ENCODE assay signal across 23 cellular contexts in the genomic region with DNA sequence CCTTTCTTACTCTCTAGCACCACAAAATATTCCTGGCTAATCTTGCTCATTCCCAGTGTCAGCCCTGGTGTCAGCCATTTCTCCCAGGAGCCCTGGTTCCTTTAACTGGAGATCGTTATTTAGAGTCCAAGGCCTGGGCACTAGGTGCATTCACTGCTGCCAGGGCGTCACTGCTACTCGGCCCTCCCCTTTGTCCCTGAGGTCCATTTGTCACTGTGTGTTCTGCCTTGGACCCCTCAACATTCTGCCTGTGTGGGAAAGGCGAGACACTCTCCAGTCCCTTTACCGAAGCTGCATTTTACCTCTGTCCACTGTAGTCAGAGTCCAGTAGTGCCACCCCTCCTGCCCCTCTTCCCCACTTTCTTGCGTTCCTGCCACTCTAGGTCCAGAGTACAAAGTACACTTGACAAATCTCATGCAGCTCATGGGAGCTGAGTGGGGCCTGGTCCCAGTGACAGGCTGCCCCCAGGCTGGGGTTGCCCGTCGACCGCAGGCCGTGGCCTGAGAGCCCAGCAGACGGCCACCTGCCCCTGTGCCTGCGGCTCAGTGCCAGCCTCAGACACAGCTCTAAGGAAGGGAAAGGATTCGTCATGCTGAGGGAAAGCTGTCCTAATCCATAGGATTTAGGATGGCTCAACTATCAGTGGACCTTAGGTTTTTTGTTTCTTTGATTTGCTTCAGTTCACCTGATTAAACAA. TPM values are rescaled to one million over a fixed set of nuclear protein-coding genes. Genes with fewer than 3 reads are reported as not detected.
A peak's percentile ranks its signal among the peaks of the same experiment; 100 is the strongest.
DNase-seq lines count a peak whose midpoint lies in the region; ATAC-seq and TF ChIP-seq lines count a peak whose summit lies in the region.
"Had no signal": no experiment of that assay in that cellular context is flagged by ENCODE, and none has a peak within 500 bp of the region (broad histone marks: within the 10 kb centered on the region; RNA-seq: fewer than 3 reads in every experiment).

No MANE protein-coding gene starts in this region.

- DNase-seq in SJCRH30: peak; percentile 88 to 95
- peak; percentile 83 for DNase-seq in esophagus muscularis mucosa (ENCODE audit: extremely low spot score)
- no peak for DNase-seq in nephron progenitor cell
- DNase-seq in activated T-helper 2 cell treated with anti-CD3 and anti-CD28 coated beads, Interferon-gamma antibody, Interleukin-2, Interleukin-4, amounts not matched to agents 10 μg/mL and 5 μg/mL and 100 μg/mL, durations not matched to agents 14 hours and 24 hours and 36 hours (ENCODE audit: low spot score): no peak
- no peak for DNase-seq in NCI-H1417 (lab: John Stamatoyannopoulos, UW)
- DNase-seq in GM19240 (ENCODE audit: insufficient read length, low spot score): no peak
- DNase-seq: ACHN; Caco-2; CD4-positive, alpha-beta memory T cell; DMS 273 treated with DMSO at 0.1 percent for 48 hours; DMS79 treated with DMSO at 0.1 percent for 48 hours; GOT3; NCI-H1105; NCI-H1694; NCI-H2081; NCI-H2171 treated with DMSO at 0.1 percent for 48 hours; NCI-H446 treated with DMSO at 0.1 percent for 48 hours; NCI-H526 treated with DMSO at 0.1 percent for 48 hours; Right ventricle myocardium superior had no signal

- TF ChIP-seq POLR2A in esophagus muscularis mucosa (IDR thresholded peaks at IDR 0.05; ENCODE audit: low read depth): no peak

- intact Hi-C loops in esophagus muscularis mucosa (cut with DNase I): no loop called here
- intact Hi-C loops in activated T-helper 2 cell treated with anti-CD3 and anti-CD28 coated beads, Interferon-gamma antibody, Interleukin-2, Interleukin-4, amounts not matched to agents 10 μg/mL and 5 μg/mL and 100 μg/mL, durations not matched to agents 14 hours and 24 hours and 36 hours (cut with micrococcal nuclease): no loop called here

- H3K4me1 ChIP-seq in SJCRH30 (peaks cover 17% of the 10 kb centered on the region), esophagus muscularis mucosa (peaks cover 0 to 6% (median 3%) of the 10 kb centered on the region in 4 donors)
- H3K4me1 ChIP-seq: BLaER1 treated with 17β-estradiol and CSF1 and Interleukin-3, amounts not matched to agents 10 nM and 100 nM; Caco-2 had no signal

- no peak overlapping the region for H3K4me3 ChIP-seq in SJCRH30
- H3K4me3 ChIP-seq in esophagus muscularis mucosa: no peak overlapping the region
- H3K4me3 ChIP-seq: BLaER1 treated with 17β-estradiol and CSF1 and Interleukin-3, amounts not matched to agents 10 nM and 100 nM had no signal

- H3K27me3 ChIP-seq in SJCRH30: no peaks in the 10 kb centered on the region
- no peaks in the 10 kb centered on the region for H3K27me3 ChIP-seq in esophagus muscularis mucosa
- H3K27me3 ChIP-seq: BLaER1 treated with 17β-estradiol and CSF1 and Interleukin-3, amounts not matched to agents 10 nM and 100 nM had no signal

- H3K9me3 ChIP-seq in SJCRH30 (replicated peaks) (no peaks in the 10 kb centered on the region), esophagus muscularis mucosa (no peaks in the 10 kb centered on the region)
- H3K9me3 ChIP-seq: Caco-2 had no signal

- no peak for ATAC-seq in HG02588 (IDR thresholded peaks at IDR 0.05; ENCODE audit: unreplicated experiment)
- ATAC-seq: HCT116 had no signal

- peaks cover 7% of the 10 kb centered on the region for H3K27me3 Mint-ChIP-seq in nephron progenitor cell (ENCODE audit: low read depth, poor library complexity)
- H3K27me3 Mint-ChIP-seq in activated T-helper 2 cell treated with anti-CD3 and anti-CD28 coated beads, Interferon-gamma antibody, Interleukin-2, Interleukin-4, amounts not matched to agents 10 μg/mL and 5 μg/mL and 100 μg/mL, durations not matched to agents 14 hours and 24 hours and 36 hours (ENCODE audit: low read depth): no peaks in the 10 kb centered on the region

- TF ChIP-seq CTCF in esophagus muscularis mucosa (IDR thresholded peaks at IDR 0.05) (no peak), nephron progenitor cell (IDR thresholded peaks at IDR 0.05) (no peak)

- no peak for TF ChIP-seq EP300 in esophagus muscularis mucosa (IDR thresholded peaks at IDR 0.05)

- H3K36me3 ChIP-seq in SJCRH30 (no peaks in the 10 kb centered on the region), esophagus muscularis mucosa (no peaks in the 10 kb centered on the region)
- H3K36me3 ChIP-seq: BLaER1 treated with 17β-estradiol and CSF1 and Interleukin-3, amounts not matched to agents 10 nM and 100 nM had no signal

- H3K27ac ChIP-seq in SJCRH30: peak overlapping the region; percentile 58
- H3K27ac ChIP-seq in esophagus muscularis mucosa (replicated peaks in 1 of 4): no peak overlapping the region
- H3K27ac ChIP-seq: BLaER1 treated with 17β-estradiol and CSF1 and Interleukin-3, amounts not matched to agents 10 nM and 100 nM; KMS-11 had no signal

- peaks cover 7% of the 10 kb centered on the region for H3K4me1 Mint-ChIP-seq in nephron progenitor cell
- no peaks in the 10 kb centered on the region for H3K4me1 Mint-ChIP-seq in activated T-helper 2 cell treated with anti-CD3 and anti-CD28 coated beads, Interferon-gamma antibody, Interleukin-2, Interleukin-4, amounts not matched to agents 10 μg/mL and 5 μg/mL and 100 μg/mL, durations not matched to agents 14 hours and 24 hours and 36 hours (ENCODE audit: low read depth)
- H3K4me1 Mint-ChIP-seq: CD4-positive, alpha-beta memory T cell had no signal

- WGBS in esophagus muscularis mucosa: 95% methylated on average over 13 of the region's 13 CpGs

- H3K4me3 Mint-ChIP-seq in nephron progenitor cell: no peak overlapping the region
- no peak overlapping the region for H3K4me3 Mint-ChIP-seq in activated T-helper 2 cell treated with anti-CD3 and anti-CD28 coated beads, Interferon-gamma antibody, Interleukin-2, Interleukin-4, amounts not matched to agents 10 μg/mL and 5 μg/mL and 100 μg/mL, durations not matched to agents 14 hours and 24 hours and 36 hours (ENCODE audit: low read depth)
- H3K4me3 Mint-ChIP-seq: CD4-positive, alpha-beta memory T cell had no signal

- H3K36me3 Mint-ChIP-seq in nephron progenitor cell (ENCODE audit: low read depth): no peaks in the 10 kb centered on the region
- no peaks in the 10 kb centered on the region for H3K36me3 Mint-ChIP-seq in activated T-helper 2 cell treated with anti-CD3 and anti-CD28 coated beads, Interferon-gamma antibody, Interleukin-2, Interleukin-4, amounts not matched to agents 10 μg/mL and 5 μg/mL and 100 μg/mL, durations not matched to agents 14 hours and 24 hours and 36 hours (ENCODE audit: low read depth)
- H3K36me3 Mint-ChIP-seq: CD4-positive, alpha-beta memory T cell had no signal

- H3K27ac Mint-ChIP-seq in nephron progenitor cell: peak overlapping the region; percentile 10
- H3K27ac Mint-ChIP-seq in activated T-helper 2 cell treated with anti-CD3 and anti-CD28 coated beads, Interferon-gamma antibody, Interleukin-2, Interleukin-4, amounts not matched to agents 10 μg/mL and 5 μg/mL and 100 μg/mL, durations not matched to agents 14 hours and 24 hours and 36 hours: no peak overlapping the region

- no peaks in the 10 kb centered on the region for H3K9me3 Mint-ChIP-seq in nephron progenitor cell
- no peaks in the 10 kb centered on the region for H3K9me3 Mint-ChIP-seq in activated T-helper 2 cell treated with anti-CD3 and anti-CD28 coated beads, Interferon-gamma antibody, Interleukin-2, Interleukin-4, amounts not matched to agents 10 μg/mL and 5 μg/mL and 100 μg/mL, durations not matched to agents 14 hours and 24 hours and 36 hours
- H3K9me3 Mint-ChIP-seq: CD4-positive, alpha-beta memory T cell had no signal

RNA-seq across cellular contexts. Expression of a gene that starts 52.1 kb away (rescaled TPM):
- total RNA-seq in SJCRH30 (2014; rRNA removed; shearing (Covaris generic)): 179 and 184 TPM in 2 replicates
- total RNA-seq in esophagus muscularis mucosa: 10 to 100 TPM; 69.4 to 96.0 (median 82.8) TPM
- 58.8 and 63.8 TPM in 2 replicates for total RNA-seq in activated T-helper 2 cell treated with anti-CD3 and anti-CD28 coated beads, Interferon-gamma antibody, Interleukin-2, Interleukin-4, amounts not matched to agents 10 μg/mL and 5 μg/mL and 100 μg/mL, durations not matched to agents 14 hours and 24 hours and 36 hours

Comparison
In these comparisons a context has a peak if more than half of its experiments do, and no peak if none do; other contexts are left out.
1. DNase-seq: peak in SJCRH30 (2 of 2) and esophagus muscularis mucosa (single experiment); none in nephron progenitor cell (single experiment), activated T-helper 2 cell treated with anti-CD3 and anti-CD28 coated beads, Interferon-gamma antibody, Interleukin-2, Interleukin-4, amounts not matched to agents 10 μg/mL and 5 μg/mL and 100 μg/mL, durations not matched to agents 14 hours and 24 hours and 36 hours (single experiment), NCI-H1417 (0 of 3) and GM19240 (single experiment).